11 cellular contexts compared by ENCODE assay signal in the genomic region with DNA sequence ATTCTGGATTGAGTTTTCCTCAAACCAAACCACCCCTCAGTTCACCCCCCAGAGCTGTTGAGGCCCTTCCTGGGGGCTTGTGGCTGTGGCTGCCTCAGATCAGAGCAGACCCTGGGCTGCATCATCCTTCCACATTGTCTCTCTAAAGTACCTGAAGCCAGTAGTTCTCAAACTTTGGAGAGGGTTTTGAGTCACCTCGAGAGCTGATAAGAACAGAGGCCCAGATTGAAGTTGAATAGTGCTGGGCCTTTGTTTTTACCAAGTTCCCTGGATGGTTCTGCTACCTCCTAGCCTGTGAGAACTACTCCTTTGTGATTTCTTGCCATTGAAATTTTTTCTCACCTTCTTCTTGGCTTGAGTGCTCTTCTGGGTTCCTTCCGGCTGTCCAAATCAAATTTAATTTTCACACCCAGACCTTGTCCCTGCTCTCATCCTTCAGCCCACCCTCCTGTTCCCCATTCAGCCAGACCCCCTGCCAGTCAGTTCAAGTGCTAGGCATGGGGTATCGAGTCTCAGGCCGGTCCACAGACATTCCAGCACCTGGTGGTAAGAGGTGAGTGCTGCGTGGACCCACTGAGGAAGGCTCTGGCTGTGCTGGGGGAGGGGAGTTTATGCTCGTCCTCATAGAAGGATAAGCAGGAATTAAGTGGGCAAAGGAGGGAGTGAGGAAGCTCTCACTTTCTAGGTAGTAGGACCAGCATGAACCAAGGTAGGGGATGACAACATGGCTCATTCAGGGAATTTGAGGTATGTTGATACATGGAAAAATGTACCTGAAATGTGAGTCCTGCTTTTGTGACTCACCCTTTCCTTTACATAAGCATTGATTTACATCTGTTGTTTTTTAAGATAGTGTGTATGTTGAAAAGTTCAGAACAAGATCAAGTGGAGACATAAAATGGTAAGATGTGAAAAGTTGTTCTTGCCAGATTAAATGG.
DNase-seq lines count a peak whose midpoint lies in the region; ATAC-seq and TF ChIP-seq lines count a peak whose summit lies in the region.
"Had no signal": no experiment of that assay in that cellular context is flagged by ENCODE, and none has a peak within 500 bp of the region (broad histone marks: within the 10 kb centered on the region; RNA-seq: fewer than 3 reads in every experiment).

No MANE protein-coding gene starts in this region.

- H3K9me3 ChIP-seq in Karpas-422 (ENCODE audit: low read length) (no peaks in the 10 kb centered on the region), sigmoid colon (no peaks in the 10 kb centered on the region), body of pancreas (no peaks in the 10 kb centered on the region)
- H3K9me3 ChIP-seq: lower lobe of right lung had no signal

- no peaks in the 10 kb centered on the region for H3K36me3 ChIP-seq in Karpas-422 (ENCODE audit: insufficient read depth, low read length)
- no peaks in the 10 kb centered on the region for H3K36me3 ChIP-seq in sigmoid colon
- no peaks in the 10 kb centered on the region for H3K36me3 ChIP-seq in body of pancreas (replicated peaks in 1 of 2; ENCODE audit: insufficient read depth in 1 of 2, low read depth in 2 of 2)
- H3K36me3 ChIP-seq: lower lobe of right lung had no signal

- TF ChIP-seq CTCF in Calu3 (IDR thresholded peaks at IDR 0.05; ENCODE audit: unreplicated experiment) (no peak), astrocyte of the spinal cord (IDR thresholded peaks at IDR 0.05; ENCODE audit: low read depth, low read length) (no peak), sigmoid colon (IDR thresholded peaks at IDR 0.05) (no peak), body of pancreas (IDR thresholded peaks at IDR 0.05) (no peak)

- peak overlapping the region; percentile 81 for H3K9ac ChIP-seq in Karpas-422 (ENCODE audit: low read length)

- H3K27me3 Mint-ChIP-seq in Calu3 (ENCODE audit: unreplicated experiment), result no peaks in the 10 kb centered on the region
- no peaks in the 10 kb centered on the region for H3K27me3 Mint-ChIP-seq in naive B cell

- H3K79me2 ChIP-seq in Karpas-422 (ENCODE audit: low read length), result peaks cover 68% of the 10 kb centered on the region

- TF ChIP-seq POLR2A in sigmoid colon (IDR thresholded peaks at IDR 0.05) (no peak), body of pancreas (IDR thresholded peaks at IDR 0.05) (no peak)

- no peak overlapping the region for H3K4me3 Mint-ChIP-seq in Calu3 (ENCODE audit: low read depth, unreplicated experiment)
- peak overlapping the region in 1 of 8 donors; percentile 47 for H3K4me3 Mint-ChIP-seq in naive B cell

- peak overlapping the region; percentile 69 for H3K4me2 ChIP-seq in Karpas-422 (ENCODE audit: low read depth, low read length, poor library complexity, severe bottlenecking)

- DNase-seq in Calu3, result peak; percentile 27
- peak; percentile 48 for DNase-seq in Karpas-422
- peak; percentile 45 for DNase-seq in astrocyte of the spinal cord (ENCODE audit: low read depth, low spot score)
- no peak for DNase-seq in naive B cell
- no peak for DNase-seq in NCI-H2171 (lab: John Stamatoyannopoulos, UW)
- DNase-seq in sigmoid colon, result no peak
- no peak for DNase-seq in body of pancreas
- DNase-seq: central memory CD4-positive, alpha-beta T cell; lower lobe of right lung; NCI-H2029 had no signal

- H2AFZ ChIP-seq in Karpas-422 (ENCODE audit: low read length), result no peak overlapping the region

- ATAC-seq in naive B cell (ENCODE audit: low read depth in 2 of 2) (no peak), HG03520 (IDR thresholded peaks at IDR 0.05; ENCODE audit: unreplicated experiment) (no peak), body of pancreas (no peak)

- H3K9me3 Mint-ChIP-seq in Calu3 (ENCODE audit: low read depth, unreplicated experiment), result no peaks in the 10 kb centered on the region
- H3K9me3 Mint-ChIP-seq in naive B cell, result no peaks in the 10 kb centered on the region

- no peaks in the 10 kb centered on the region for H4K20me1 ChIP-seq in Karpas-422 (ENCODE audit: insufficient read depth, low read depth, low read length)

- no peaks in the 10 kb centered on the region for H3K27me3 ChIP-seq in Karpas-422 (ENCODE audit: low read length)
- H3K27me3 ChIP-seq in sigmoid colon, result no peaks in the 10 kb centered on the region
- H3K27me3 ChIP-seq in body of pancreas, result no peaks in the 10 kb centered on the region

- peak overlapping the region; percentile 99 for H3K27ac ChIP-seq in Karpas-422 (ENCODE audit: low read length)
- H3K27ac ChIP-seq in sigmoid colon, result no peak overlapping the region
- H3K27ac ChIP-seq in body of pancreas, result no peak overlapping the region
- H3K27ac ChIP-seq: lower lobe of right lung had no signal

- 93 to 94% methylated on average over 6 of the region's 6 CpGs for WGBS in sigmoid colon, 2 donors
- 92 to 94% methylated on average over 6 of the region's 6 CpGs for WGBS in body of pancreas, 2 donors

- no peaks in the 10 kb centered on the region for H3K9me2 ChIP-seq in Karpas-422 (replicated peaks; ENCODE audit: insufficient read depth, low read length)

- H3K4me3 ChIP-seq in Karpas-422 (ENCODE audit: low read length) (peak overlapping the region; percentile 25; the same call in 1 of the 2 replicates), astrocyte of the spinal cord (ENCODE audit: low read depth, low read length) (no peak overlapping the region), sigmoid colon (no peak overlapping the region), body of pancreas (no peak overlapping the region)
- H3K4me3 ChIP-seq: lower lobe of right lung had no signal

- H3K36me3 Mint-ChIP-seq in Calu3 (ENCODE audit: insufficient read depth, unreplicated experiment), result peaks cover 32% of the 10 kb centered on the region
- no peaks in the 10 kb centered on the region for H3K36me3 Mint-ChIP-seq in naive B cell

- CTCF ChIA-PET in Calu3 (lab: Charles Lee), result interaction anchor here (0.8 kb wide), 1 partner anchor 39 kb away, joined by 3 read pairs; no protein-coding TSS in a partner anchor

- peak overlapping the region; percentile 97 for H3K27ac Mint-ChIP-seq in Calu3 (ENCODE audit: unreplicated experiment)
- peak overlapping the region in 4 of 6 donors; percentile 30 to 90 (median 54) for H3K27ac Mint-ChIP-seq in naive B cell

- in situ Hi-C loops in astrocyte of the spinal cord (cut with HindIII; ENCODE audit: low sequenced_read_pairs), result no loop called here

- H3K4me1 ChIP-seq in Karpas-422 (ENCODE audit: low read length) (peaks cover 96% of the 10 kb centered on the region), sigmoid colon (peaks cover 0 to 23% (median 0%) of the 10 kb centered on the region in 4 donors), body of pancreas (peaks cover 38% of the 10 kb centered on the region)

- TF ChIP-seq EP300 in sigmoid colon (IDR thresholded peaks at IDR 0.05), result no peak

- intact Hi-C loops in Calu3 (cut with micrococcal nuclease; ENCODE audit: unreplicated experiment) (no loop called here), sigmoid colon (cut with DNase I) (no loop called here), body of pancreas (cut with DNase I) (no loop called here)

- no TSS peak for BruUV-seq in Calu3 (replicated peaks; lab: Mats Ljungman, UMichigan)

- H3K4me1 Mint-ChIP-seq in Calu3 (ENCODE audit: low read depth, unreplicated experiment) (peaks cover 71% of the 10 kb centered on the region), naive B cell (peaks cover 34 to 57% (median 36%) of the 10 kb centered on the region in 3 donors)

Comparison
In these comparisons a context has a peak if more than half of its experiments do, and no peak if none do; other contexts are left out.
1. DNase-seq: peak in Calu3 (single experiment), Karpas-422 (single experiment) and astrocyte of the spinal cord (single experiment); none in naive B cell (single experiment), NCI-H2171 (single experiment), sigmoid colon (single experiment) and body of pancreas (0 of 4).